In genomic region chr7:128963327-128963757, GRCh38 we compare ENCODE assay signal across 8 cellular contexts. TPM values are rescaled to one million over a fixed set of nuclear protein-coding genes. Genes with fewer than 3 reads are reported as not detected.
DNase-seq lines count a peak whose midpoint lies in the region; ATAC-seq and TF ChIP-seq lines count a peak whose summit lies in the region.

No MANE protein-coding gene starts in this region.

- DNase-seq in A172 (ENCODE audit: low spot score) = peak; percentile 36
- peak; percentile 48 for DNase-seq in choroid plexus epithelial cell (ENCODE audit: low read depth)
- DNase-seq in ureter (ENCODE audit: low spot score) = no peak
- DNase-seq in NCI-H2029 treated with DMSO at 0.1 percent for 48 hours (lab: John Stamatoyannopoulos, UW) = no peak
- no peak for DNase-seq in stomach
- no peak for DNase-seq in NCI-H2227 (lab: John Stamatoyannopoulos, UW; ENCODE audit: unreplicated experiment)

- peaks cover 38 to 97% (median 93%) of the 10 kb centered on the region in 4 donors for H3K36me3 ChIP-seq in stomach

- no peaks in the 10 kb centered on the region for H3K9me3 ChIP-seq in stomach

- no peaks in the 10 kb centered on the region for H3K4me1 ChIP-seq in stomach

- intact Hi-C loops in stomach (cut with DNase I; ENCODE audit: low total_unique reads) = no loop called here

- WGBS in stomach, 5 donors = 65 to 88% (median 80%) methylated on average over 1 of the region's 1 CpG

- no peak overlapping the region for H3K4me3 ChIP-seq in choroid plexus epithelial cell (ENCODE audit: low read depth, low read length)
- no peak overlapping the region for H3K4me3 ChIP-seq in stomach

- no peak for TF ChIP-seq CTCF in choroid plexus epithelial cell (conservative IDR thresholded peaks at IDR 0.05; ENCODE audit: low read depth, low read length)
- TF ChIP-seq CTCF in stomach (IDR thresholded peaks at IDR 0.05) = no peak

- H3K27me3 ChIP-seq in stomach = no peaks in the 10 kb centered on the region

- TF ChIP-seq POLR2A in stomach (IDR thresholded peaks at IDR 0.05) = no peak

- ATAC-seq in GM18909 (IDR thresholded peaks at IDR 0.05; ENCODE audit: poor library complexity, unreplicated experiment) (peak; percentile 76), HG03135 (IDR thresholded peaks at IDR 0.05; ENCODE audit: unreplicated experiment) (peak; percentile 69)

- TF ChIP-seq EP300 in stomach (IDR thresholded peaks at IDR 0.05) = no peak

- H3K27ac ChIP-seq in stomach = no peak overlapping the region

RNA-seq across cellular contexts. Expression of gene IRF5, which starts 25.6 kb away (rescaled TPM):
- 17.4 and 20.8 TPM in 2 replicates for total RNA-seq in A172 (2014; rRNA removed; shearing (Covaris generic))
- 32.0 TPM for total RNA-seq in ureter
- total RNA-seq in stomach = 10 to 100 TPM in 1 of 5 donors, 1 to 10 TPM in 4; 2.2 to 13.8 (median 5.8) TPM
- polyA plus RNA-seq in stomach = 1 to 10 TPM; 3.2 to 7.3 (median 3.4) TPM

RNA-seq across cellular contexts. Expression of gene KCP, which starts 52.8 kb away (rescaled TPM):
- 0.21 and 0.26 TPM in 2 replicates for total RNA-seq in A172 (2014; rRNA removed; shearing (Covaris generic))
- 14.5 TPM for total RNA-seq in ureter
- 1 to 10 TPM in 1 of 5 donors, under 1 TPM in 1, not detected in 3; 0.73 to 2.3 TPM for total RNA-seq in stomach
- polyA plus RNA-seq in stomach = 1 to 10 TPM in 1 of 3 donors, not detected in 2; 1.6 TPM

Comparison
In these comparisons a context has a peak if more than half of its experiments do, and no peak if none do; other contexts are left out.
1. DNase-seq: peak in A172 (single experiment) and choroid plexus epithelial cell (single experiment); none in ureter (single experiment), NCI-H2029 treated with DMSO at 0.1 percent for 48 hours (single experiment), stomach (single experiment) and NCI-H2227 (single experiment).